23 cellular contexts compared by ENCODE assay signal in genomic region chr5:8845316-8845715, GRCh38.
DNase-seq lines count a peak whose midpoint lies in the region; ATAC-seq, FAIRE-seq and TF ChIP-seq lines count a peak whose summit lies in the region.
"Had no signal": no experiment of that assay in that cellular context is flagged by ENCODE, and none has a peak within 500 bp of the region (broad histone marks: within the 10 kb centered on the region; RNA-seq: fewer than 3 reads in every experiment).

No MANE protein-coding gene starts in this region.

- peak overlapping the region; percentile 31 for H3K27ac Mint-ChIP-seq in neural crest cell (ENCODE audit: unreplicated experiment)
- no peak overlapping the region for H3K27ac Mint-ChIP-seq in activated CD4-positive, alpha-beta memory T cell treated with anti-CD3 and anti-CD28 coated beads for 36 hours
- H3K27ac Mint-ChIP-seq in activated naive CD8-positive, alpha-beta T cell treated with anti-CD3 and anti-CD28 coated beads, Interleukin-2, amount 50 U/mL, for 24 hours, result no peak overlapping the region
- H3K27ac Mint-ChIP-seq: CD4-positive, alpha-beta memory T cell; mesothelial cell of epicardium; natural killer cell had no signal

- FAIRE-seq in bronchial epithelial cell (lab: Jason Lieb, UNC), result no peak
- FAIRE-seq: GM12878 had no signal

- peaks cover 6% of the 10 kb centered on the region for H3K9me3 Mint-ChIP-seq in neural crest cell
- peaks cover 19% of the 10 kb centered on the region for H3K9me3 Mint-ChIP-seq in activated CD4-positive, alpha-beta memory T cell treated with anti-CD3 and anti-CD28 coated beads for 36 hours
- H3K9me3 Mint-ChIP-seq in activated naive CD8-positive, alpha-beta T cell treated with anti-CD3 and anti-CD28 coated beads, Interleukin-2, amount 50 U/mL, for 24 hours, result no peaks in the 10 kb centered on the region

- intact Hi-C loops in activated CD4-positive, alpha-beta memory T cell treated with anti-CD3 and anti-CD28 coated beads for 36 hours (cut with micrococcal nuclease), result no loop called here
- intact Hi-C loops in tibial artery (cut with DNase I; ENCODE audit: low total_unique reads), result no loop called here

- H3K4me1 Mint-ChIP-seq in neural crest cell, result peaks cover 35% of the 10 kb centered on the region
- no peaks in the 10 kb centered on the region for H3K4me1 Mint-ChIP-seq in activated CD4-positive, alpha-beta memory T cell treated with anti-CD3 and anti-CD28 coated beads for 36 hours (ENCODE audit: low read depth)
- no peaks in the 10 kb centered on the region for H3K4me1 Mint-ChIP-seq in activated naive CD8-positive, alpha-beta T cell treated with anti-CD3 and anti-CD28 coated beads, Interleukin-2, amount 50 U/mL, for 24 hours
- H3K4me1 Mint-ChIP-seq: CD4-positive, alpha-beta memory T cell; mesothelial cell of epicardium; natural killer cell had no signal

- H3K4me3 ChIP-seq in bronchial epithelial cell (ENCODE audit: low read depth, low read length) (no peak overlapping the region), tibial artery (no peak overlapping the region)
- H3K4me3 ChIP-seq: colonic mucosa, GM12878, ovary, PC-9, right atrium auricular region, SJSA1, uterus had no signal

- DNase-seq in EH (ENCODE audit: low read depth) (peak; percentile 52), M059J (ENCODE audit: low read depth) (peak; percentile 63), bronchial epithelial cell (ENCODE audit: low read depth) (peak; percentile 33), neural crest cell (ENCODE audit: low read depth, low spot score) (no peak), tibial artery (no peak)
- no peak for DNase-seq in activated CD4-positive, alpha-beta memory T cell treated with anti-CD3 and anti-CD28 coated beads for 36 hours
- DNase-seq in activated naive CD8-positive, alpha-beta T cell treated with anti-CD3 and anti-CD28 coated beads, Interleukin-2, amount 50 U/mL, for 24 hours, result no peak
- DNase-seq: activated effector memory CD4-positive, alpha-beta T cell treated with Interleukin-2 at 50 U/mL for 16 hours; CD4-positive, alpha-beta memory T cell; colonic mucosa; natural killer cell; NCI-H1048; NCI-H2029; NCI-H345; ovary; PC-9; uterus had no signal

- H3K27ac ChIP-seq in tibial artery, result no peak overlapping the region
- H3K27ac ChIP-seq: colonic mucosa, ovary, PC-9, right atrium auricular region, SJSA1, uterus had no signal

- POLR2A ChIA-PET in activated CD4-positive, alpha-beta memory T cell treated with anti-CD3 and anti-CD28 coated beads for 36 hours (lab: Charles Lee), result no interaction called here

- no peak for ATAC-seq in HG02870 (IDR thresholded peaks at IDR 0.05; ENCODE audit: unreplicated experiment)
- no peak for ATAC-seq in activated naive CD8-positive, alpha-beta T cell treated with anti-CD3 and anti-CD28 coated beads, Interleukin-2, amount 50 U/mL, for 24 hours
- ATAC-seq: GM12878, natural killer cell had no signal

- H3K27me3 Mint-ChIP-seq in neural crest cell (ENCODE audit: low read depth), result no peaks in the 10 kb centered on the region
- H3K27me3 Mint-ChIP-seq in activated CD4-positive, alpha-beta memory T cell treated with anti-CD3 and anti-CD28 coated beads for 36 hours, result no peaks in the 10 kb centered on the region
- H3K27me3 Mint-ChIP-seq in activated naive CD8-positive, alpha-beta T cell treated with anti-CD3 and anti-CD28 coated beads, Interleukin-2, amount 50 U/mL, for 24 hours, result no peaks in the 10 kb centered on the region
- H3K27me3 Mint-ChIP-seq: CD4-positive, alpha-beta memory T cell had no signal

- H3K36me3 Mint-ChIP-seq in neural crest cell (ENCODE audit: low read depth), result peaks cover 13% of the 10 kb centered on the region
- no peaks in the 10 kb centered on the region for H3K36me3 Mint-ChIP-seq in activated CD4-positive, alpha-beta memory T cell treated with anti-CD3 and anti-CD28 coated beads for 36 hours
- no peaks in the 10 kb centered on the region for H3K36me3 Mint-ChIP-seq in activated naive CD8-positive, alpha-beta T cell treated with anti-CD3 and anti-CD28 coated beads, Interleukin-2, amount 50 U/mL, for 24 hours (ENCODE audit: low read depth)
- H3K36me3 Mint-ChIP-seq: CD4-positive, alpha-beta memory T cell; mesothelial cell of epicardium had no signal

- TF ChIP-seq CTCF in bronchial epithelial cell (IDR thresholded peaks at IDR 0.05; ENCODE audit: insufficient read depth, low read length, severe bottlenecking) (no peak), neural crest cell (conservative IDR thresholded peaks at IDR 0.05) (no peak), tibial artery (IDR thresholded peaks at IDR 0.05) (no peak)

- CTCF ChIA-PET in activated CD4-positive, alpha-beta memory T cell treated with anti-CD3 and anti-CD28 coated beads for 36 hours (lab: Charles Lee), result no interaction called here

- no peaks in the 10 kb centered on the region for H3K36me3 ChIP-seq in bronchial epithelial cell (ENCODE audit: control insufficient read depth, insufficient read depth, low read length)
- H3K36me3 ChIP-seq in tibial artery, result no peaks in the 10 kb centered on the region
- H3K36me3 ChIP-seq: colonic mucosa, ovary, right atrium auricular region, SJSA1, uterus had no signal

- no peaks in the 10 kb centered on the region for H3K9me3 ChIP-seq in tibial artery
- H3K9me3 ChIP-seq: colonic mucosa, ovary, right atrium auricular region, SJSA1, uterus had no signal

- no peak overlapping the region for H3K4me3 Mint-ChIP-seq in neural crest cell
- no peak overlapping the region for H3K4me3 Mint-ChIP-seq in activated CD4-positive, alpha-beta memory T cell treated with anti-CD3 and anti-CD28 coated beads for 36 hours
- no peak overlapping the region for H3K4me3 Mint-ChIP-seq in activated naive CD8-positive, alpha-beta T cell treated with anti-CD3 and anti-CD28 coated beads, Interleukin-2, amount 50 U/mL, for 24 hours
- H3K4me3 Mint-ChIP-seq: brain; CD4-positive, alpha-beta memory T cell; mesothelial cell of epicardium; natural killer cell had no signal

- no peaks in the 10 kb centered on the region for H3K4me1 ChIP-seq in tibial artery
- H3K4me1 ChIP-seq: colonic mucosa, right atrium auricular region, uterus had no signal

- H3K27me3 ChIP-seq in bronchial epithelial cell (ENCODE audit: control insufficient read depth, insufficient read depth, low read length) (no peaks in the 10 kb centered on the region), tibial artery (no peaks in the 10 kb centered on the region)
- H3K27me3 ChIP-seq: colonic mucosa, ovary, right atrium auricular region, SJSA1, uterus had no signal

Comparison
In these comparisons a context has a peak if more than half of its experiments do, and no peak if none do; other contexts are left out.
1. DNase-seq: peak in EH (single experiment), M059J (single experiment) and bronchial epithelial cell (single experiment); none in neural crest cell (single experiment), activated CD4-positive, alpha-beta memory T cell treated with anti-CD3 and anti-CD28 coated beads for 36 hours (single experiment), tibial artery (0 of 2) and activated naive CD8-positive, alpha-beta T cell treated with anti-CD3 and anti-CD28 coated beads, Interleukin-2, amount 50 U/mL, for 24 hours (single experiment).